Comparison of ENCODE assay signal across 8 cellular contexts in genomic region chr11:118659314-118659939, GRCh38. TPM values are rescaled to one million over a fixed set of nuclear protein-coding genes. Genes with fewer than 3 reads are reported as not detected.
DNase-seq lines count a peak whose midpoint lies in the region; ATAC-seq and TF ChIP-seq lines count a peak whose summit lies in the region.

No MANE protein-coding gene starts in this region.

- DNase-seq in NCI-H460 (ENCODE audit: extremely low read depth, low read depth) (peak; percentile 73), kidney epithelial cell (ENCODE audit: low read depth) (no peak)
- peak; percentile 77 for DNase-seq in activated CD4-positive, alpha-beta T cell treated with anti-CD3 and anti-CD28 coated beads for 1 hour
- DNase-seq in central memory CD8-positive, alpha-beta T cell (ENCODE audit: low spot score in 2 of 2): peak; percentile 83 to 88
- peak; percentile 66 to 88 for DNase-seq in stimulated activated CD4-positive, alpha-beta T cell treated with anti-CD3 and anti-CD28 coated beads, Interleukin-1b, Interleukin-23, amount 100 ng/mL, for 1 hour (ENCODE audit: low read depth in 2 of 2)

- no peaks in the 10 kb centered on the region for H3K27me3 Mint-ChIP-seq in central memory CD8-positive, alpha-beta T cell

- no peak overlapping the region for H3K4me3 ChIP-seq in kidney epithelial cell (ENCODE audit: low read depth, low read length)

- no peaks in the 10 kb centered on the region for H3K9me3 Mint-ChIP-seq in central memory CD8-positive, alpha-beta T cell

- no peak overlapping the region for H3K27ac Mint-ChIP-seq in central memory CD8-positive, alpha-beta T cell (ENCODE audit: low read depth)

- H3K36me3 ChIP-seq in kidney epithelial cell (ENCODE audit: control insufficient read depth, insufficient read depth, low read length): peaks cover 5% of the 10 kb centered on the region

- ATAC-seq in HG03139 (IDR thresholded peaks at IDR 0.05; ENCODE audit: unreplicated experiment): peak; percentile 81
- ATAC-seq in central memory CD8-positive, alpha-beta T cell (replicated peaks; ENCODE audit: extremely low read depth, poor library complexity, severe bottlenecking): peak; percentile 97
- ATAC-seq in HG02623 (IDR thresholded peaks at IDR 0.05; ENCODE audit: unreplicated experiment): no peak

- peaks cover 6% of the 10 kb centered on the region for H3K4me1 Mint-ChIP-seq in central memory CD8-positive, alpha-beta T cell

- no peaks in the 10 kb centered on the region for H3K27me3 ChIP-seq in kidney epithelial cell (ENCODE audit: control insufficient read depth, insufficient read depth, low read length)

- no peak overlapping the region for H3K4me3 Mint-ChIP-seq in central memory CD8-positive, alpha-beta T cell

- TF ChIP-seq CTCF in GM12874 (IDR thresholded peaks at IDR 0.05; ENCODE audit: insufficient read depth, low read depth, low read length) (peak; percentile 98), kidney epithelial cell (IDR thresholded peaks at IDR 0.05; ENCODE audit: insufficient read depth, low read length, poor library complexity, severe bottlenecking) (peak; percentile 98)

- H3K36me3 Mint-ChIP-seq in central memory CD8-positive, alpha-beta T cell (ENCODE audit: insufficient read depth): no peaks in the 10 kb centered on the region

RNA-seq across cellular contexts. Expression of gene TREH, which starts 20.0 kb away (rescaled TPM):
- total RNA-seq in NCI-H460 (2014; rRNA removed; shearing (Covaris generic)): not detected in 2 replicates
- polyA plus RNA-seq in NCI-H460 (2014; cell fraction: nucleus; rRNA removed): not detected in 2 replicates
- total RNA-seq in kidney epithelial cell: not detected in 2 replicates

RNA-seq across cellular contexts. Expression of gene PHLDB1, which starts 52.0 kb away (rescaled TPM):
- 14.5 and 18.3 TPM in 2 replicates for total RNA-seq in NCI-H460 (2014; rRNA removed; shearing (Covaris generic))
- 26.1 and 38.8 TPM in 2 replicates for polyA plus RNA-seq in NCI-H460 (2014; cell fraction: nucleus; rRNA removed)
- total RNA-seq in kidney epithelial cell: 99.0 and 107 TPM in 2 replicates
